Comparison of ENCODE assay signal across 28 cellular contexts in genomic region chr20:49727473-49727872, GRCh38. TPM values are rescaled to one million over a fixed set of nuclear protein-coding genes. Genes with fewer than 3 reads are reported as not detected.
DNase-seq lines count a peak whose midpoint lies in the region; ATAC-seq and TF ChIP-seq lines count a peak whose summit lies in the region.
"Had no signal": no experiment of that assay in that cellular context is flagged by ENCODE, and none has a peak within 500 bp of the region (broad histone marks: within the 10 kb centered on the region; RNA-seq: fewer than 3 reads in every experiment).

No MANE protein-coding gene starts in this region.

- H3K27me3 ChIP-seq in PC-9 (ENCODE audit: insufficient read depth, low read depth) (no peaks in the 10 kb centered on the region), subcutaneous abdominal adipose tissue (ENCODE audit: control insufficient read depth in 5 of 5, insufficient read depth in 4 of 5, low read length in 5 of 5) (no peaks in the 10 kb centered on the region)

- H3K27ac ChIP-seq in PC-9 (peak overlapping the region; percentile 94), subcutaneous abdominal adipose tissue (ENCODE audit: low read depth, low read length) (peak overlapping the region; percentile 57), coronary artery (no peak overlapping the region)
- H3K27ac ChIP-seq: 22Rv1, left ventricle myocardium inferior, psoas muscle, thoracic aorta had no signal

- H3K9me3 ChIP-seq in PC-9 (ENCODE audit: insufficient read depth, low read depth) = no peaks in the 10 kb centered on the region; the same call in 1 of the 2 replicates
- peaks cover 0 to 3% (median 0%) of the 10 kb centered on the region in 5 donors for H3K9me3 ChIP-seq in subcutaneous abdominal adipose tissue (ENCODE audit: control insufficient read depth in 5 of 5, low read length in 5 of 5)
- H3K9me3 ChIP-seq: psoas muscle, thoracic aorta had no signal

- H3K36me3 ChIP-seq in PC-9 (ENCODE audit: low read depth) (no peaks in the 10 kb centered on the region), subcutaneous abdominal adipose tissue (ENCODE audit: control insufficient read depth in 5 of 5, insufficient read depth in 5 of 5, low read length in 5 of 5) (no peaks in the 10 kb centered on the region)
- H3K36me3 ChIP-seq: left ventricle myocardium inferior, thoracic aorta had no signal

- H3F3A ChIP-seq in PC-9 (ENCODE audit: insufficient read depth, low read depth) = peaks cover 72% of the 10 kb centered on the region

- POLR2A ChIA-PET in PC-9 (lab: Charles Lee; ENCODE audit: unreplicated experiment) = no interaction called here

- H3K9ac ChIP-seq in subcutaneous abdominal adipose tissue (ENCODE audit: low read length in 5 of 5) = peak overlapping the region in 2 of 5 donors; percentile 20 to 56

- H3K4me2 ChIP-seq in PC-9 = peak overlapping the region; percentile 54

- ATAC-seq in esophagus mucosa = peak; percentile 59
- ATAC-seq: activated CD4-positive, CD25-positive, alpha-beta regulatory T cell treated with anti-CD3 and anti-CD28 coated beads, Interleukin-2, amount 50 U/mL, for 24 hours; CD8-positive, alpha-beta T cell; psoas muscle; stimulated activated naive CD8-positive, alpha-beta T cell treated with anti-CD3 and anti-CD28 coated beads, Interleukin-15, Interleukin-2, amounts not matched to agents 100 U/mL and 50 U/mL, for 24 hours; T-cell had no signal

- H4K20me1 ChIP-seq in PC-9 (ENCODE audit: insufficient read depth) = no peaks in the 10 kb centered on the region

- DNase-seq in activated effector memory CD4-positive, alpha-beta T cell treated with anti-CD3 and anti-CD28 coated beads, Interleukin-2, amount 50 U/mL, for 16 hours = peak; percentile 21
- DNase-seq in activated effector memory CD4-positive, alpha-beta T cell treated with Interleukin-2 at 50 U/mL for 16 hours = no peak
- DNase-seq in PC-9 (peak in 1 of 2 experiments; percentile 96), NCI-H1105 treated with DMSO at 0.1 percent for 48 hours (lab: John Stamatoyannopoulos, UW) (no peak), coronary artery (ENCODE audit: low spot score) (no peak)
- no peak for DNase-seq in activated CD4-positive, alpha-beta T cell treated with anti-CD3 and anti-CD28 coated beads for 1 hour
- DNase-seq: activated CD4-positive, alpha-beta memory T cell treated with anti-CD3 and anti-CD28 coated beads for 36 hours; activated naive CD8-positive, alpha-beta T cell treated with anti-CD3 and anti-CD28 coated beads for 36 hours; caudate nucleus; CD8-positive, alpha-beta T cell; DMS 273 treated with DMSO at 0.1 percent for 48 hours; EL; H7; left ventricle myocardium inferior; naive B cell; NCI-H1436 treated with DMSO at 0.1 percent for 48 hours; NCI-H2107; NCI-H446 treated with DMSO at 0.1 percent for 48 hours; occipital lobe; psoas muscle; Right ventricle myocardium superior; stimulated activated naive CD8-positive, alpha-beta T cell treated with anti-CD3 and anti-CD28 coated beads, Interleukin-15, Interleukin-2, amounts not matched to agents 100 U/mL and 50 U/mL, for 24 hours; T-cell had no signal

- intact Hi-C loops in PC-9 (cut with micrococcal nuclease; ENCODE audit: unreplicated experiment) = no loop called here

- H3K4me1 ChIP-seq in PC-9 (replicated peaks; ENCODE audit: insufficient read depth) = peaks cover 83% of the 10 kb centered on the region
- H3K4me1 ChIP-seq in subcutaneous abdominal adipose tissue (ENCODE audit: control insufficient read depth in 5 of 5, insufficient read depth in 5 of 5, low read length in 5 of 5) = peaks cover 4 to 18% (median 15%) of the 10 kb centered on the region in 5 donors

- peaks cover 3% of the 10 kb centered on the region; the same call in 1 of the 2 replicates for H3K79me2 ChIP-seq in PC-9 (ENCODE audit: low read depth)

- BruUV-seq in PC-9 (replicated peaks; lab: Mats Ljungman, UMichigan) = no TSS peak

- H3K4me3 ChIP-seq in PC-9 (no peak overlapping the region), subcutaneous abdominal adipose tissue (ENCODE audit: low read depth in 1 of 5, low read length in 5 of 5) (no peak overlapping the region), coronary artery (no peak overlapping the region)
- H3K4me3 ChIP-seq: left ventricle myocardium inferior, psoas muscle, thoracic aorta had no signal

- CTCF ChIA-PET in PC-9 (lab: Charles Lee) = no interaction called here

- TF ChIP-seq CTCF in PC-9 (conservative IDR thresholded peaks at IDR 0.05) (no peak), coronary artery (IDR thresholded peaks at IDR 0.05) (no peak)

- no peaks in the 10 kb centered on the region for H3K9me2 ChIP-seq in PC-9 (ENCODE audit: insufficient read depth)

- H2AFZ ChIP-seq in PC-9 = peak overlapping the region; percentile 17; the same call in 1 of the 2 replicates

RNA-seq across cellular contexts. Expression of gene B4GALT5, which starts 13.8 kb away (rescaled TPM):
- total RNA-seq in PC-9 (2021) (61.7 and 63.1 TPM in 2 replicates), esophagus mucosa (31.3 TPM)

Comparison
In these comparisons a context has a peak if more than half of its experiments do, and no peak if none do; other contexts are left out.
1. H3K27ac ChIP-seq: peak in PC-9 (single experiment) and subcutaneous abdominal adipose tissue (single experiment); none in coronary artery (0 of 2).